ENCODE assay signal across 1 cellular context in genomic region chr20:11979306-11980128, GRCh38.
TF ChIP-seq lines count a peak whose summit lies in the region.

No MANE protein-coding gene starts in this region.

TF ChIP-seq in GM23338, 12 proteins besides CTCF, POLR2A, EP300 and RAD21 (continued from another document):
- TF ChIP-seq ZNF462 (CRISPR knock-in tag; IDR thresholded peaks at IDR 0.05) (no peak), ETS1 (IDR thresholded peaks at IDR 0.05) (no peak), NANOG (IDR thresholded peaks at IDR 0.05; ENCODE audit: borderline replicate concordance) (no peak), JUNB (IDR thresholded peaks at IDR 0.05; ENCODE audit: unreplicated experiment) (no peak), CREB1 (CRISPR knock-in tag; IDR thresholded peaks at IDR 0.05; ENCODE audit: low read depth) (no peak), ZNF114 (CRISPR knock-in tag; IDR thresholded peaks at IDR 0.05) (no peak), REST (IDR thresholded peaks at IDR 0.05; ENCODE audit: unreplicated experiment) (no peak), EZH2 (IDR thresholded peaks at IDR 0.05; ENCODE audit: low read depth, unreplicated experiment) (no peak)
